ENCODE assay signal across 15 cellular contexts in genomic region chr1:7538849-7539771, GRCh38.
DNase-seq lines count a peak whose midpoint lies in the region; ATAC-seq and TF ChIP-seq lines count a peak whose summit lies in the region.
"Had no signal": no experiment of that assay in that cellular context is flagged by ENCODE, and none has a peak within 500 bp of the region (broad histone marks: within the 10 kb centered on the region; RNA-seq: fewer than 3 reads in every experiment).

No MANE protein-coding gene starts in this region.

- no peak overlapping the region for H2BK5ac ChIP-seq in mesenchymal stem cell (ENCODE audit: low read depth, low read length, poor library complexity, severe bottlenecking)

- no peak overlapping the region for H3K23ac ChIP-seq in mesenchymal stem cell (ENCODE audit: low read length in 2 of 2)

- ATAC-seq in WTC11 (no peak), GM21576 (IDR thresholded peaks at IDR 0.05; ENCODE audit: unreplicated experiment) (no peak), HG03520 (IDR thresholded peaks at IDR 0.05; ENCODE audit: unreplicated experiment) (no peak)

- H3K27me3 Mint-ChIP-seq in WTC11 (ENCODE audit: low read depth), result peaks cover 8% of the 10 kb centered on the region; the same call in 1 of the 2 replicates
- H3K27me3 Mint-ChIP-seq: activated CD8-positive, alpha-beta T cell treated with anti-CD3 and anti-CD28 coated beads for 36 hours had no signal

- no peak overlapping the region for H3K27ac ChIP-seq in mesenchymal stem cell (ENCODE audit: low read length, poor library complexity, severe bottlenecking)
- H3K27ac ChIP-seq: ovary, VCaP had no signal

- DNase-seq in AG10803 (ENCODE audit: low read depth), result no peak
- DNase-seq in EH (ENCODE audit: low read depth), result peak; percentile 21
- DNase-seq in WTC11 (ENCODE audit: low spot score), result peak; percentile 35
- DNase-seq in mesenchymal stem cell, result peak; percentile 61
- no peak for DNase-seq in T-helper 1 cell
- DNase-seq in COLO829 (ENCODE audit: low spot score), result no peak
- DNase-seq: CD4-positive, alpha-beta memory T cell; GDM1; ovary; stimulated activated CD4-positive, alpha-beta T cell treated with anti-CD3 and anti-CD28 coated beads, Interleukin-4, amount 100 ng/mL, for 4 hours had no signal

- POLR2A ChIA-PET in WTC11 (lab: Charles Lee), result no interaction called here

- peaks cover 3% of the 10 kb centered on the region for H3K9me3 ChIP-seq in mesenchymal stem cell (ENCODE audit: control insufficient read depth, low read length)
- H3K9me3 ChIP-seq: mucosa of descending colon, ovary had no signal

- H3K36me3 Mint-ChIP-seq in WTC11, result no peaks in the 10 kb centered on the region
- H3K36me3 Mint-ChIP-seq: CD4-positive, alpha-beta memory T cell had no signal

- H3K4ac ChIP-seq in mesenchymal stem cell (ENCODE audit: low read depth in 1 of 2, low read length in 2 of 2), result no peak overlapping the region

- H3K9ac ChIP-seq in mesenchymal stem cell (ENCODE audit: low read length), result no peak overlapping the region

- H3K4me3 ChIP-seq in AG10803 (ENCODE audit: low read length) (no peak overlapping the region), mesenchymal stem cell (ENCODE audit: insufficient read depth in 1 of 2, low read depth in 1 of 2, low read length in 2 of 2) (no peak overlapping the region)
- H3K4me3 ChIP-seq: mucosa of descending colon, ovary had no signal

- H2BK120ac ChIP-seq in mesenchymal stem cell (ENCODE audit: low read depth, low read length), result no peak overlapping the region

- CTCF ChIA-PET in WTC11 (lab: Charles Lee), result interaction anchor here (0.7 to 2.5 kb wide), 19 partner anchors 12 to 497 kb away, joined by 3 to 17 read pairs (median 4); no protein-coding TSS in a partner anchor

- peaks cover 28% of the 10 kb centered on the region for H3K4me1 ChIP-seq in mesenchymal stem cell (ENCODE audit: control insufficient read depth, insufficient read depth, low read depth, low read length)

- no peak overlapping the region for H3K18ac ChIP-seq in mesenchymal stem cell (ENCODE audit: low read depth in 1 of 2, low read length in 2 of 2)

- no peak overlapping the region for H4K91ac ChIP-seq in mesenchymal stem cell (ENCODE audit: low read length)

- peak; percentile 4; the same call in 1 of the 2 replicates for TF ChIP-seq CTCF in AG10803 (conservative IDR thresholded peaks at IDR 0.05; ENCODE audit: low read length)
- TF ChIP-seq CTCF in WTC11 (IDR thresholded peaks at IDR 0.05), result no peak

- no peak overlapping the region for H3K4me2 ChIP-seq in mesenchymal stem cell (ENCODE audit: low read length, poor library complexity, severe bottlenecking)

- no peak overlapping the region for H2AFZ ChIP-seq in mesenchymal stem cell (ENCODE audit: low read depth, low read length)

- no peaks in the 10 kb centered on the region for H3K36me3 ChIP-seq in mesenchymal stem cell (ENCODE audit: control insufficient read depth in 1 of 2, insufficient read depth in 2 of 2, low read depth in 1 of 2, low read length in 2 of 2)
- H3K36me3 ChIP-seq: ovary had no signal

- H4K8ac ChIP-seq in mesenchymal stem cell (ENCODE audit: low read length), result no peak overlapping the region

- H2BK12ac ChIP-seq in mesenchymal stem cell (ENCODE audit: low read length in 2 of 2), result peak overlapping the region in 1 of 2 experiments; percentile 15

- H3K4me1 Mint-ChIP-seq in WTC11, result peaks cover 57% of the 10 kb centered on the region
- H3K4me1 Mint-ChIP-seq: CD4-positive, alpha-beta memory T cell had no signal

- no peak overlapping the region for H3K14ac ChIP-seq in mesenchymal stem cell (ENCODE audit: low read length in 2 of 2)

- WGBS in mesenchymal stem cell, result 75% methylated on average over 10 of the region's 10 CpGs

- no peaks in the 10 kb centered on the region for H3K79me1 ChIP-seq in mesenchymal stem cell (replicated peaks; ENCODE audit: low read length, poor library complexity, severe bottlenecking)

- peaks cover 0 to 46% of the 10 kb centered on the region in 2 experiments for H3K27me3 ChIP-seq in mesenchymal stem cell (ENCODE audit: control insufficient read depth in 1 of 2, insufficient read depth in 1 of 2, low read length in 2 of 2)
- H3K27me3 ChIP-seq: ovary had no signal

- H2BK15ac ChIP-seq in mesenchymal stem cell (ENCODE audit: low read depth, poor library complexity, severe bottlenecking), result no peak overlapping the region

- H3K9me3 Mint-ChIP-seq in WTC11, result peaks cover 4% of the 10 kb centered on the region; the same call in 1 of the 2 replicates
- H3K9me3 Mint-ChIP-seq: activated CD8-positive, alpha-beta T cell treated with anti-CD3 and anti-CD28 coated beads for 36 hours had no signal

- H2AK5ac ChIP-seq in mesenchymal stem cell (ENCODE audit: low read length, severe bottlenecking), result no peak overlapping the region

- H3K27ac Mint-ChIP-seq in WTC11, result no peak overlapping the region
- H3K27ac Mint-ChIP-seq: activated CD8-positive, alpha-beta T cell treated with anti-CD3 and anti-CD28 coated beads for 36 hours; CD4-positive, alpha-beta memory T cell had no signal

- no peak overlapping the region for H3K4me3 Mint-ChIP-seq in WTC11
- H3K4me3 Mint-ChIP-seq: activated CD8-positive, alpha-beta T cell treated with anti-CD3 and anti-CD28 coated beads for 36 hours; CD4-positive, alpha-beta memory T cell had no signal

TF ChIP-seq in WTC11, 78 proteins besides CTCF, POLR2A, EP300 and RAD21:
- TF ChIP-seq ELF4 (CRISPR knock-in tag; IDR thresholded peaks at IDR 0.05; ENCODE audit: low read depth), result no peak
- no peak for TF ChIP-seq JUN (CRISPR knock-in tag; IDR thresholded peaks at IDR 0.05)
- no peak for TF ChIP-seq ZNF232 (CRISPR knock-in tag; IDR thresholded peaks at IDR 0.05)

Comparison
In these comparisons a context has a peak if more than half of its experiments do, and no peak if none do; other contexts are left out.
1. DNase-seq: peak in EH (single experiment), WTC11 (single experiment) and mesenchymal stem cell (single experiment); none in AG10803 (single experiment), T-helper 1 cell (0 of 5) and COLO829 (single experiment).